8 cellular contexts compared by ENCODE assay signal in genomic region chr2:46915281-46915810, GRCh38. TPM values are rescaled to one million over a fixed set of nuclear protein-coding genes. Genes with fewer than 3 reads are reported as not detected.
A peak's percentile ranks its signal among the peaks of the same experiment; 100 is the strongest.
DNase-seq lines count a peak whose midpoint lies in the region; ATAC-seq and TF ChIP-seq lines count a peak whose summit lies in the region.

Gene MCFD2 (minus strand): TSS chr2:46915806. CDS start chr2:46909171, 6,635 bp downstream.

- intact Hi-C loops in PC-3 (cut with micrococcal nuclease) (loop anchor here (5.0 kb wide), 3 partner anchors 52 to 357 kb away; no protein-coding TSS in a partner anchor), lower lobe of right lung (cut with DNase I) (no loop called here)
- intact Hi-C loops in dendritic cell treated with granulocyte-macrophage colony-stimulating factor and Interleukin-4, amounts not matched to agents 40 ng/mL and 50 ng/mL, for 4 days (cut with micrococcal nuclease), result loop anchor here (2.0 kb wide), 1 partner anchor 27 kb away; no protein-coding TSS in a partner anchor

- peak; percentile 37 for DNase-seq in EL
- peak; percentile 20 for DNase-seq in PC-3
- DNase-seq in lower lobe of right lung, result peak; percentile 64
- DNase-seq in suprapubic skin (ENCODE audit: low spot score in 2 of 2), result peak; percentile 84
- DNase-seq in SK-N-DZ (ENCODE audit: low spot score), result no peak
- DNase-seq in iPS-NIHi11 (ENCODE audit: low spot score), result no peak

- H3K36me3 ChIP-seq in HEK293 (ENCODE audit: control insufficient read depth in 2 of 2, insufficient read depth in 1 of 2, low read length in 2 of 2) (peaks cover 18 to 25% of the 10 kb centered on the region in 2 experiments; a peak in 2 of 3 replicates), PC-3 (ENCODE audit: low read depth, low read length) (0 out of 2 replicates have a peak, but pooled peaks cover 4% of the 10 kb centered on the region), lower lobe of right lung (peaks cover 16% of the 10 kb centered on the region), suprapubic skin (peaks cover 7% of the 10 kb centered on the region)

- H3K79me2 ChIP-seq in PC-3 (ENCODE audit: low read length), result peaks cover 66% of the 10 kb centered on the region

- no peaks in the 10 kb centered on the region for H3K27me3 ChIP-seq in PC-3 (ENCODE audit: low read length)
- H3K27me3 ChIP-seq in lower lobe of right lung (ENCODE audit: low read depth), result no peaks in the 10 kb centered on the region
- H3K27me3 ChIP-seq in suprapubic skin, result no peaks in the 10 kb centered on the region

- BruUV-seq in PC-3 (replicated peaks; lab: Mats Ljungman, UMichigan), result no TSS peak

- H3K4me3 ChIP-seq in HEK293 (ENCODE audit: low read depth, low read length), result peak within 1 kb of the TSS; percentile 95
- peak within 1 kb of the TSS; percentile 79 for H3K4me3 ChIP-seq in PC-3 (ENCODE audit: low read length)
- peak within 1 kb of the TSS; percentile 99 for H3K4me3 ChIP-seq in lower lobe of right lung
- H3K4me3 ChIP-seq in suprapubic skin, result peak within 1 kb of the TSS; percentile 95

- peak within 1 kb of the TSS; percentile 96 for H3K9ac ChIP-seq in PC-3 (ENCODE audit: low read length)

- no peaks in the 10 kb centered on the region for H3K9me2 ChIP-seq in PC-3 (replicated peaks; ENCODE audit: low read length)

- CTCF ChIA-PET in HEK293 (lab: Yijun Ruan, JAX) (interaction anchor here (3.2 kb wide), 1 partner anchor 21 kb away, joined by 13 read pairs; no protein-coding TSS in a partner anchor), PC-3 (lab: Charles Lee) (interaction anchor here (0.6 kb wide), 1 partner anchor 127 kb away, joined by 4 read pairs; no protein-coding TSS in a partner anchor)

- H3K4me1 Mint-ChIP-seq in dendritic cell treated with granulocyte-macrophage colony-stimulating factor and Interleukin-4, amounts not matched to agents 40 ng/mL and 50 ng/mL, for 4 days (ENCODE audit: low read depth), result peaks cover 35% of the 10 kb centered on the region

- ATAC-seq in PC-3 (peak; percentile 29), lower lobe of right lung (peak; percentile 62 to 69)

- no peaks in the 10 kb centered on the region for H3K9me3 Mint-ChIP-seq in dendritic cell treated with granulocyte-macrophage colony-stimulating factor and Interleukin-4, amounts not matched to agents 40 ng/mL and 50 ng/mL, for 4 days

- H3K4me1 ChIP-seq in HEK293 (ENCODE audit: control insufficient read depth, insufficient read depth, low read length) (peaks cover 4% of the 10 kb centered on the region), PC-3 (ENCODE audit: insufficient read depth, low read length) (peaks cover 41% of the 10 kb centered on the region), lower lobe of right lung (peaks cover 32% of the 10 kb centered on the region), suprapubic skin (peaks cover 27% of the 10 kb centered on the region)

- no peaks in the 10 kb centered on the region for H3F3A ChIP-seq in PC-3 (ENCODE audit: low read length, unreplicated experiment)

- H2AFZ ChIP-seq in PC-3 (ENCODE audit: low read length), result peak within 1 kb of the TSS; percentile 85

- H3K4me2 ChIP-seq in PC-3 (ENCODE audit: low read length), result peak within 1 kb of the TSS; percentile 92

- TF ChIP-seq CTCF in HEK293 (tag by site-specific recombination; IDR thresholded peaks at IDR 0.05) (peak; percentile 8; the same call in 1 of the 2 replicates), PC-3 (conservative IDR thresholded peaks at IDR 0.05; ENCODE audit: low read depth, low read length) (no peak), lower lobe of right lung (IDR thresholded peaks at IDR 0.05) (no peak), suprapubic skin (IDR thresholded peaks at IDR 0.05) (no peak)

- POLR2A ChIA-PET in HEK293 (lab: Yijun Ruan, JAX) (interaction anchor here (0.5 kb wide), 1 partner anchor 768 kb away, joined by 4 read pairs; no protein-coding TSS in a partner anchor), PC-3 (lab: Charles Lee; ENCODE audit: unreplicated experiment) (no interaction called here)

- H3K27ac Mint-ChIP-seq in dendritic cell treated with granulocyte-macrophage colony-stimulating factor and Interleukin-4, amounts not matched to agents 40 ng/mL and 50 ng/mL, for 4 days, result peak within 1 kb of the TSS; percentile 85

- no peaks in the 10 kb centered on the region for H3K27me3 Mint-ChIP-seq in dendritic cell treated with granulocyte-macrophage colony-stimulating factor and Interleukin-4, amounts not matched to agents 40 ng/mL and 50 ng/mL, for 4 days

- no peak for TF ChIP-seq EP300 in suprapubic skin (IDR thresholded peaks at IDR 0.05)

- no peak for TF ChIP-seq POLR2A in suprapubic skin (IDR thresholded peaks at IDR 0.05)

- H3K36me3 Mint-ChIP-seq in dendritic cell treated with granulocyte-macrophage colony-stimulating factor and Interleukin-4, amounts not matched to agents 40 ng/mL and 50 ng/mL, for 4 days (ENCODE audit: low read depth), result peaks cover 48% of the 10 kb centered on the region

- no peaks in the 10 kb centered on the region for H3K9me3 ChIP-seq in HEK293 (ENCODE audit: control insufficient read depth, insufficient read depth, low read depth, low read length)
- H3K9me3 ChIP-seq in PC-3 (ENCODE audit: low read length), result no peaks in the 10 kb centered on the region
- H3K9me3 ChIP-seq in lower lobe of right lung, result no peaks in the 10 kb centered on the region
- no peaks in the 10 kb centered on the region for H3K9me3 ChIP-seq in suprapubic skin

- H3K27ac ChIP-seq in HEK293 (ENCODE audit: extremely low read depth, low read depth, low read length) (peak within 1 kb of the TSS; percentile 87), PC-3 (ENCODE audit: low read length) (peak within 1 kb of the TSS; percentile 79), lower lobe of right lung (peak within 1 kb of the TSS; percentile 96), suprapubic skin (peak within 1 kb of the TSS; percentile 90)

- 0% methylated on average over 17 of the region's 38 CpGs for WGBS in suprapubic skin

- peak within 1 kb of the TSS; percentile 91 for H3K4me3 Mint-ChIP-seq in dendritic cell treated with granulocyte-macrophage colony-stimulating factor and Interleukin-4, amounts not matched to agents 40 ng/mL and 50 ng/mL, for 4 days

- H4K20me1 ChIP-seq in PC-3 (ENCODE audit: low read length), result peaks cover 13% of the 10 kb centered on the region; the same call in 1 of the 2 replicates

TF ChIP-seq in HEK293, 187 proteins besides CTCF, POLR2A, EP300 and RAD21 (continues in another document):
- TF ChIP-seq ZNF660 (tag by site-specific recombination; IDR thresholded peaks at IDR 0.05), result 0 out of 2 replicates have a peak, but pooled peaks have one; percentile 26
- no peak for TF ChIP-seq SALL2 (tag by site-specific recombination; IDR thresholded peaks at IDR 0.05; ENCODE audit: borderline replicate concordance)
- TF ChIP-seq ZNF114 (tag by site-specific recombination; IDR thresholded peaks at IDR 0.05), result no peak
- no peak for TF ChIP-seq ZNF24 (tag by site-specific recombination; IDR thresholded peaks at IDR 0.05)
- TF ChIP-seq ZNF174 (tag by site-specific recombination; IDR thresholded peaks at IDR 0.05), result no peak
- no peak; the same call in 1 of the 2 replicates for TF ChIP-seq ZFP41 (tag by site-specific recombination; IDR thresholded peaks at IDR 0.05; ENCODE audit: borderline replicate concordance)
- no peak for TF ChIP-seq ZNF341 (tag by site-specific recombination; IDR thresholded peaks at IDR 0.05; ENCODE audit: low read depth)
- TF ChIP-seq ZNF140 (tag by site-specific recombination; IDR thresholded peaks at IDR 0.05), result no peak
- no peak for TF ChIP-seq ZNF747 (tag by site-specific recombination; IDR thresholded peaks at IDR 0.05)
- no peak for TF ChIP-seq ZNF350 (tag by site-specific recombination; IDR thresholded peaks at IDR 0.05)
- no peak for TF ChIP-seq KLF8 (tag by site-specific recombination; IDR thresholded peaks at IDR 0.05)
- TF ChIP-seq ZNF112 (tag by site-specific recombination; IDR thresholded peaks at IDR 0.05), result no peak
- no peak for TF ChIP-seq ZFHX2 (tag by site-specific recombination; conservative IDR thresholded peaks at IDR 0.05)
- TF ChIP-seq ZNF623 (tag by site-specific recombination; IDR thresholded peaks at IDR 0.05), result no peak
- peak; percentile 16; the same call in 1 of the 2 replicates for TF ChIP-seq KLF16 (tag by site-specific recombination; IDR thresholded peaks at IDR 0.05)
- no peak for TF ChIP-seq AEBP2 (tag by site-specific recombination; IDR thresholded peaks at IDR 0.05; ENCODE audit: borderline replicate concordance)

RNA-seq across cellular contexts. Expression of gene MCFD2, which starts in this region (rescaled TPM):
- total RNA-seq in PC-3 (2014; rRNA removed) (91.9 and 112 TPM in 2 replicates), lower lobe of right lung (82.3 TPM), suprapubic skin (10 to 100 TPM; 40.5 to 42.4 (median 41.6) TPM)
- polyA plus RNA-seq in SK-N-DZ (2014; cell fraction: cytosol; rRNA removed), result 57.1 and 72.9 TPM in 2 replicates
- 28.8 and 33.3 TPM in 2 replicates for polyA plus RNA-seq in SK-N-DZ (2014; cell fraction: nucleus; rRNA removed)

Comparison
In these comparisons a context has a peak if more than half of its experiments do, and no peak if none do; other contexts are left out.
1. DNase-seq: peak in EL (single experiment), PC-3 (single experiment), lower lobe of right lung (single experiment) and suprapubic skin (2 of 2); none in SK-N-DZ (single experiment) and iPS-NIHi11 (single experiment).
2. Peak in every context shown above with its lines, with median percentiles within 50 percentile points of each other: H3K27ac ChIP-seq and H3K4me3 ChIP-seq.